ENCODE assay signal across 9 cellular contexts in the genomic region with DNA sequence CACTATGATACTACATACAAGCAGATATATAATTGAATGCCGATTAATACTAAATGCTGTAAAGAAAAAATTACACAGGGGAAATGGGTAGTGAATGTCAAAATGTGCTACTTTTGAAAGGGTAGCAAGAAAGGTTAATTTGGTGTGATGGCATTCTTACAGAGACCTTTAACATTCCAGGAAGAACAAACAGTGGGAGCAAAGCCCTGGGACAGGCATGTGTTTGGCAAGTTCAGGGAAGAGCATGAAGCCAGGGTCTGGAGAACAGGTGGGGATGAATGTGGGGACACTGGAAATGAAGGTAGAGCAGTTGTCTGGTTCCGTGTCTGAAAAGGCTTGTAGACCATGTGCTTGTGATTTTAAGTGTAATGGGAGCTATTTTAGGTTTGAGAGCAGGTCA.
"Had no signal": no experiment of that assay in that cellular context is flagged by ENCODE, and none has a peak within 500 bp of the region (broad histone marks: within the 10 kb centered on the region; RNA-seq: fewer than 3 reads in every experiment).

No MANE protein-coding gene starts in this region.

- H3K4me2 ChIP-seq: KMS-11 had no signal

- DNase-seq: GOT3, H7, HFFc6, KBM-7 had no signal

- H3K4me3 Mint-ChIP-seq: HFFc6, IgD-negative memory B cell had no signal

- ATAC-seq: HCT116 had no signal

- H3K36me3 ChIP-seq: HAP-1 had no signal

- H3K9me3 Mint-ChIP-seq: HFFc6, IgD-negative memory B cell had no signal

- FAIRE-seq: HTR-8/SVneo had no signal

- H3K27ac ChIP-seq: KMS-11 had no signal

- H3K4me1 ChIP-seq: HAP-1 had no signal

- H3K4me3 ChIP-seq: HAP-1 had no signal

- H3K27ac Mint-ChIP-seq: HFFc6, IgD-negative memory B cell had no signal
